16 cellular contexts compared by ENCODE assay signal in the genomic region with DNA sequence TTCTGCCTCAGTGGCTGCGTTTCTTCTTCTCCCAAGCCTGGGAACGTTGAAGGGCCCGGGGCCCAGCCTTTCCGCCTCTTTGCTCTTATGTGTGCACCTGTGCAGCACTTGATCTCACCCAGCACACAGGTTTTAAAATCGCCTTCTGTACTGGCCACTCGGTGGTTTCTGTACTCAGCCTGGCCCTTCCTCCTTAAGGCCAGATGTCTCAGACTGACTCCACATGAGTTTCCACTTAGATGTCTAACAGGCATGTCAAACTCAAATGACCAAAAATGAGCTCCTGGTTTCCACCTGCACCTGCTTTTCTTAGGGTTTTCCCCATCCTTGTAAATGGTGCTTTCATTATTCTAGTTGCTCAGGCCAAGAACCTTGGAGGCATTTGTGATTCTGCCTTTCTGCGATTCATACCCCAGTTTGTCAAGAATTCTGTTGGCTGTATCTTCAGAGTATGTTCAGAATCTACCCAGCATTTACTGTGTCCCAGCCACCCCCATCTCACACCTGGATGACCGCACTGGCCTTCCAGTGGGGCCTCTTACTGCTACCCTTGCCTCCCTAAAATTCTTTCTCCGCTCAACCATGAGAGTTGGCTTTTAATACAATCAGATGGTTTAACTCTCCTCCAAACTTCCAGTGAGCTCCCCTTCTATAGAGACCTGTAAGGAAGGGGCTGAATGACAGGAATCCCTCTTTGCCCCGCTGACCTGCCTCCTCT. TPM values are rescaled to one million over a fixed set of nuclear protein-coding genes. Genes with fewer than 3 reads are reported as not detected.
DNase-seq lines count a peak whose midpoint lies in the region; ATAC-seq and TF ChIP-seq lines count a peak whose summit lies in the region.
"Had no signal": no experiment of that assay in that cellular context is flagged by ENCODE, and none has a peak within 500 bp of the region (broad histone marks: within the 10 kb centered on the region; RNA-seq: fewer than 3 reads in every experiment).

No MANE protein-coding gene starts in this region.

- 94 to 95% methylated on average over 9 to 10 of the region's 10 CpGs for WGBS in endodermal cell (ENCODE audit: insufficient coverage in 1 of 2, insufficient read length in 1 of 2), 2 experiments

- H3K9ac ChIP-seq in KMS-11 = no peak overlapping the region
- H3K9ac ChIP-seq in endodermal cell (ENCODE audit: extremely low read depth, low read length, poor library complexity, severe bottlenecking) = no peak overlapping the region

- H3K4me1 Mint-ChIP-seq in stimulated activated memory B cell treated with anti-CD40 and anti-IgM and Interleukin-4, amounts not matched to agents 10 μg/mL and 1 μg/mL and 100 μg/mL, for 72 hours = peaks cover 89% of the 10 kb centered on the region
- peaks cover 9% of the 10 kb centered on the region for H3K4me1 Mint-ChIP-seq in endodermal cell

- no peaks in the 10 kb centered on the region for H4K20me1 ChIP-seq in KMS-11 (ENCODE audit: insufficient read depth)

- DNase-seq in activated naive CD4-positive, alpha-beta T cell treated with anti-CD3 and anti-CD28 coated beads, Interleukin-2, amount 50 U/mL, for 72 hours (ENCODE audit: low spot score in 2 of 2) = no peak
- no peak for DNase-seq in activated naive CD4-positive, alpha-beta T cell (lab: John Stamatoyannopoulos, UW)
- DNase-seq in anterior cingulate cortex (lab: John Stamatoyannopoulos, UW) (no peak), endodermal cell (no peak)
- DNase-seq: activated CD4-positive, alpha-beta memory T cell treated with anti-CD3 and anti-CD28 coated beads for 36 hours; CD4-positive, alpha-beta T cell; effector CD8-positive, alpha-beta T cell; mammary epithelial cell; NCI-H187 treated with DMSO at 0.1 percent for 48 hours; NCI-H69; T1000 had no signal

- ATAC-seq in activated naive CD4-positive, alpha-beta T cell treated with anti-CD3 and anti-CD28 coated beads, Interleukin-2, amount 50 U/mL, for 72 hours = peak; percentile 14 to 15
- peak; percentile 71 for ATAC-seq in GM21723 (IDR thresholded peaks at IDR 0.05; ENCODE audit: unreplicated experiment)
- peak; percentile 58 for ATAC-seq in stimulated activated memory B cell treated with anti-CD40 and anti-IgM and Interleukin-4, amounts not matched to agents 10 μg/mL and 1 μg/mL and 100 μg/mL, for 72 hours
- no peak for ATAC-seq in HG02981 (IDR thresholded peaks at IDR 0.05; ENCODE audit: unreplicated experiment)
- ATAC-seq: activated T-helper 17 cell treated with anti-CD3 and anti-CD28 coated beads, Interleukin-2, amount 50 U/mL, for 72 hours had no signal

- peak overlapping the region; percentile 33; the same call in 1 of the 2 replicates for H3K4me2 ChIP-seq in KMS-11

- TF ChIP-seq CTCF in KMS-11 (conservative IDR thresholded peaks at IDR 0.05; ENCODE audit: low read depth, low read length) (no peak), endodermal cell (conservative IDR thresholded peaks at IDR 0.05) (no peak)

- H3K9me3 Mint-ChIP-seq in activated naive CD4-positive, alpha-beta T cell treated with anti-CD3 and anti-CD28 coated beads, Interleukin-2, amount 50 U/mL, for 72 hours = peaks cover 0 to 8% of the 10 kb centered on the region in 2 donors
- peaks cover 7% of the 10 kb centered on the region for H3K9me3 Mint-ChIP-seq in stimulated activated memory B cell treated with anti-CD40 and anti-IgM and Interleukin-4, amounts not matched to agents 10 μg/mL and 1 μg/mL and 100 μg/mL, for 72 hours
- H3K9me3 Mint-ChIP-seq in endodermal cell = no peaks in the 10 kb centered on the region
- H3K9me3 Mint-ChIP-seq: activated CD4-positive, alpha-beta memory T cell treated with anti-CD3 and anti-CD28 coated beads for 36 hours; activated T-helper 17 cell treated with anti-CD3 and anti-CD28 coated beads, Interleukin-2, amount 50 U/mL, for 72 hours; CD4-positive, alpha-beta T cell had no signal

- H3K4me1 ChIP-seq in KMS-11 (ENCODE audit: low read depth, poor library complexity, severe bottlenecking) (peaks cover 42% of the 10 kb centered on the region), endodermal cell (ENCODE audit: control insufficient read depth, insufficient read depth, low read length) (peaks cover 4% of the 10 kb centered on the region)

- H2AFZ ChIP-seq in KMS-11 (ENCODE audit: low read depth) = no peak overlapping the region

- H3K9me3 ChIP-seq in endodermal cell (ENCODE audit: control insufficient read depth, low read length) = peaks cover 8% of the 10 kb centered on the region

- peak overlapping the region; percentile 43 for H3K4me3 Mint-ChIP-seq in stimulated activated memory B cell treated with anti-CD40 and anti-IgM and Interleukin-4, amounts not matched to agents 10 μg/mL and 1 μg/mL and 100 μg/mL, for 72 hours
- no peak overlapping the region for H3K4me3 Mint-ChIP-seq in endodermal cell
- H3K4me3 Mint-ChIP-seq: activated CD4-positive, alpha-beta memory T cell treated with anti-CD3 and anti-CD28 coated beads for 36 hours; CD4-positive, alpha-beta T cell had no signal

- H3K27me3 Mint-ChIP-seq in stimulated activated memory B cell treated with anti-CD40 and anti-IgM and Interleukin-4, amounts not matched to agents 10 μg/mL and 1 μg/mL and 100 μg/mL, for 72 hours = no peaks in the 10 kb centered on the region
- no peaks in the 10 kb centered on the region for H3K27me3 Mint-ChIP-seq in endodermal cell (ENCODE audit: insufficient read depth)
- H3K27me3 Mint-ChIP-seq: activated CD4-positive, alpha-beta memory T cell treated with anti-CD3 and anti-CD28 coated beads for 36 hours; activated T-helper 17 cell treated with anti-CD3 and anti-CD28 coated beads, Interleukin-2, amount 50 U/mL, for 72 hours; CD4-positive, alpha-beta T cell had no signal

- H3K4me3 ChIP-seq in KMS-11 (IDR thresholded peaks at IDR 0.05; ENCODE audit: insufficient read depth, low read depth, low read length) = no peak overlapping the region
- H3K4me3 ChIP-seq in endodermal cell (ENCODE audit: low read length) = no peak overlapping the region

- no peaks in the 10 kb centered on the region for H3K27me3 ChIP-seq in KMS-11 (ENCODE audit: insufficient read depth, low read depth)
- no peaks in the 10 kb centered on the region for H3K27me3 ChIP-seq in endodermal cell (ENCODE audit: control insufficient read depth, insufficient read depth, low read length, poor library complexity, severe bottlenecking)

- H3K27ac Mint-ChIP-seq in activated naive CD4-positive, alpha-beta T cell treated with anti-CD3 and anti-CD28 coated beads, Interleukin-2, amount 50 U/mL, for 72 hours = peak overlapping the region; percentile 3 to 75
- peak overlapping the region; percentile 94 for H3K27ac Mint-ChIP-seq in stimulated activated memory B cell treated with anti-CD40 and anti-IgM and Interleukin-4, amounts not matched to agents 10 μg/mL and 1 μg/mL and 100 μg/mL, for 72 hours
- H3K27ac Mint-ChIP-seq in endodermal cell = no peak overlapping the region
- H3K27ac Mint-ChIP-seq: activated CD4-positive, alpha-beta memory T cell treated with anti-CD3 and anti-CD28 coated beads for 36 hours; CD4-positive, alpha-beta T cell had no signal

- H3K36me3 Mint-ChIP-seq in activated naive CD4-positive, alpha-beta T cell treated with anti-CD3 and anti-CD28 coated beads, Interleukin-2, amount 50 U/mL, for 72 hours = peaks cover 6 to 43% of the 10 kb centered on the region in 2 donors
- peaks cover 60% of the 10 kb centered on the region for H3K36me3 Mint-ChIP-seq in stimulated activated memory B cell treated with anti-CD40 and anti-IgM and Interleukin-4, amounts not matched to agents 10 μg/mL and 1 μg/mL and 100 μg/mL, for 72 hours
- peaks cover 23% of the 10 kb centered on the region for H3K36me3 Mint-ChIP-seq in endodermal cell (ENCODE audit: low read depth)

- no peaks in the 10 kb centered on the region for H3K79me2 ChIP-seq in KMS-11 (ENCODE audit: insufficient read depth, low read depth)

- H3K27ac ChIP-seq in KMS-11 (peak overlapping the region; percentile 5; the same call in 1 of the 2 replicates), endodermal cell (ENCODE audit: low read depth, low read length) (no peak overlapping the region)

- no peaks in the 10 kb centered on the region for H3K36me3 ChIP-seq in KMS-11 (ENCODE audit: insufficient read depth)
- peaks cover 14% of the 10 kb centered on the region for H3K36me3 ChIP-seq in endodermal cell (ENCODE audit: control insufficient read depth, insufficient read depth, low read length)

RNA-seq across cellular contexts. Expression of gene TRAK1, which starts 2.2 kb away (rescaled TPM):
- total RNA-seq in activated naive CD4-positive, alpha-beta T cell treated with anti-CD3 and anti-CD28 coated beads, Interleukin-2, amount 50 U/mL, for 72 hours = 10 to 100 TPM; 19.1 to 33.1 TPM
- 10 to 100 TPM; 29.8 to 31.0 TPM for total RNA-seq in endodermal cell
- 44.2 TPM for polyA plus RNA-seq in endodermal cell (2013, experiment 1 of 2)
- polyA plus RNA-seq in endodermal cell (2013, experiment 2 of 2) = 40.5 TPM
